ENCODE assay signal across 1 cellular context in genomic region chr19:51439021-51439465, GRCh38.
A peak's percentile ranks its signal among the peaks of the same experiment; 100 is the strongest.
TF ChIP-seq lines count a peak whose summit lies in the region.

No MANE protein-coding gene starts in this region.

TF ChIP-seq in H1, 55 proteins besides CTCF, POLR2A, EP300 and RAD21:
- peak; percentile 59 for TF ChIP-seq CEBPB (IDR thresholded peaks at IDR 0.05; ENCODE audit: low read depth, low read length)
- TF ChIP-seq E2F6 (IDR thresholded peaks at IDR 0.05) = no peak
